In genomic region chr3:62632510-62633294, GRCh38 we compare ENCODE assay signal across 14 cellular contexts.
DNase-seq lines count a peak whose midpoint lies in the region; ATAC-seq and TF ChIP-seq lines count a peak whose summit lies in the region.
"Had no signal": no experiment of that assay in that cellular context is flagged by ENCODE, and none has a peak within 500 bp of the region (broad histone marks: within the 10 kb centered on the region; RNA-seq: fewer than 3 reads in every experiment).

No MANE protein-coding gene starts in this region.

- H4K20me1 ChIP-seq in osteoblast (ENCODE audit: insufficient read depth, low read length): no peaks in the 10 kb centered on the region

- no peak overlapping the region for H2AFZ ChIP-seq in osteoblast (ENCODE audit: low read length)

- ATAC-seq in HG03432 (IDR thresholded peaks at IDR 0.05; ENCODE audit: unreplicated experiment) (no peak), HG02970 (IDR thresholded peaks at IDR 0.05; ENCODE audit: low FRiP score, unreplicated experiment) (no peak)

- no peaks in the 10 kb centered on the region for H3K4me1 ChIP-seq in osteoblast (ENCODE audit: insufficient read depth, low read length)
- H3K4me1 ChIP-seq: esophagus muscularis mucosa had no signal

- H3K4me3 ChIP-seq in brain microvascular endothelial cell (ENCODE audit: low read depth, low read length): no peak overlapping the region
- H3K4me3 ChIP-seq in osteoblast (ENCODE audit: insufficient read depth, low read length): no peak overlapping the region
- H3K4me3 ChIP-seq: esophagus muscularis mucosa, thoracic aorta had no signal

- H3K27ac ChIP-seq in brain microvascular endothelial cell: no peak overlapping the region
- H3K27ac ChIP-seq in osteoblast (ENCODE audit: low read depth, low read length): no peak overlapping the region
- H3K27ac ChIP-seq: esophagus muscularis mucosa, thoracic aorta had no signal

- in situ Hi-C loops in brain microvascular endothelial cell (cut with HindIII; ENCODE audit: low pct_ligation_motif_present, low sequenced_read_pairs): no loop called here

- POLR2A ChIA-PET in HEK293T (lab: Yijun Ruan, JAX): no interaction called here

- H3K79me2 ChIP-seq in osteoblast (ENCODE audit: insufficient read depth, low read length): no peaks in the 10 kb centered on the region

- H3K27me3 ChIP-seq in brain microvascular endothelial cell (replicated peaks) (no peaks in the 10 kb centered on the region), osteoblast (ENCODE audit: insufficient read depth, low read length) (peaks cover 21% of the 10 kb centered on the region)

- CTCF ChIA-PET in HEK293T (lab: Yijun Ruan, JAX): no interaction called here

- no peak overlapping the region for H3K4me2 ChIP-seq in osteoblast (ENCODE audit: insufficient read depth, low read length)

- H3K36me3 ChIP-seq in brain microvascular endothelial cell (replicated peaks): no peaks in the 10 kb centered on the region
- H3K36me3 ChIP-seq in osteoblast (ENCODE audit: insufficient read depth, low read length): no peaks in the 10 kb centered on the region
- H3K36me3 ChIP-seq: esophagus muscularis mucosa, thoracic aorta had no signal

- DNase-seq in NCI-H2171 treated with DMSO at 0.1 percent for 48 hours (lab: John Stamatoyannopoulos, UW) (peak; percentile 58), NCI-H2171 (lab: John Stamatoyannopoulos, UW) (no peak), HEK293T (ENCODE audit: extremely low spot score) (peak; percentile 12), brain microvascular endothelial cell (no peak), osteoblast (ENCODE audit: insufficient read length, low spot score, missing footprints) (no peak)
- no peak for DNase-seq in stimulated activated CD4-positive, alpha-beta T cell treated with anti-CD3 and anti-CD28 coated beads, Interleukin-4, amount 100 ng/mL, for 4 hours
- DNase-seq: DND-41, NCI-H1092, NCI-H510A treated with DMSO at 0.1 percent for 48 hours, SHP77 had no signal

- H3K9me3 ChIP-seq in osteoblast (ENCODE audit: low read depth, low read length): no peaks in the 10 kb centered on the region
- H3K9me3 ChIP-seq: esophagus muscularis mucosa, thoracic aorta had no signal

- peak; percentile 30 for TF ChIP-seq CTCF in brain microvascular endothelial cell (IDR thresholded peaks at IDR 0.05; ENCODE audit: low read depth, low read length, missing control alignments)
- TF ChIP-seq CTCF in osteoblast (IDR thresholded peaks at IDR 0.05; ENCODE audit: extremely low read depth, low read depth, low read length): peak; percentile 30

TF ChIP-seq in HEK293T, 16 proteins besides CTCF, POLR2A, EP300 and RAD21:
- TF ChIP-seq HDGF (IDR thresholded peaks at IDR 0.05; ENCODE audit: borderline replicate concordance): no peak
- TF ChIP-seq FOXK2 (IDR thresholded peaks at IDR 0.05): no peak
- TF ChIP-seq L3MBTL2 (conservative IDR thresholded peaks at IDR 0.05): no peak
- TF ChIP-seq PKNOX1 (IDR thresholded peaks at IDR 0.05): no peak
- TF ChIP-seq LEF1 (IDR thresholded peaks at IDR 0.05; ENCODE audit: borderline replicate concordance): no peak
- no peak for TF ChIP-seq NFRKB (IDR thresholded peaks at IDR 0.05)
- no peak for TF ChIP-seq CTBP1 (IDR thresholded peaks at IDR 0.05; ENCODE audit: borderline replicate concordance)
- no peak for TF ChIP-seq BHLHE40 (IDR thresholded peaks at IDR 0.05; ENCODE audit: borderline replicate concordance)
- TF ChIP-seq SP1 (IDR thresholded peaks at IDR 0.05): no peak
- no peak for TF ChIP-seq ARNT (IDR thresholded peaks at IDR 0.05)
- no peak for TF ChIP-seq ELF4 (IDR thresholded peaks at IDR 0.05)
- TF ChIP-seq ZNF384 (IDR thresholded peaks at IDR 0.05): no peak
- no peak for TF ChIP-seq SUZ12 (IDR thresholded peaks at IDR 0.05)
- no peak for TF ChIP-seq TARDBP (IDR thresholded peaks at IDR 0.05)

Comparison
In these comparisons a context has a peak if more than half of its experiments do, and no peak if none do; other contexts are left out.
1. DNase-seq: peak in NCI-H2171 treated with DMSO at 0.1 percent for 48 hours (single experiment) and HEK293T (single experiment); none in NCI-H2171 (single experiment), brain microvascular endothelial cell (single experiment), osteoblast (single experiment) and stimulated activated CD4-positive, alpha-beta T cell treated with anti-CD3 and anti-CD28 coated beads, Interleukin-4, amount 100 ng/mL, for 4 hours (0 of 2).